In the genomic region with DNA sequence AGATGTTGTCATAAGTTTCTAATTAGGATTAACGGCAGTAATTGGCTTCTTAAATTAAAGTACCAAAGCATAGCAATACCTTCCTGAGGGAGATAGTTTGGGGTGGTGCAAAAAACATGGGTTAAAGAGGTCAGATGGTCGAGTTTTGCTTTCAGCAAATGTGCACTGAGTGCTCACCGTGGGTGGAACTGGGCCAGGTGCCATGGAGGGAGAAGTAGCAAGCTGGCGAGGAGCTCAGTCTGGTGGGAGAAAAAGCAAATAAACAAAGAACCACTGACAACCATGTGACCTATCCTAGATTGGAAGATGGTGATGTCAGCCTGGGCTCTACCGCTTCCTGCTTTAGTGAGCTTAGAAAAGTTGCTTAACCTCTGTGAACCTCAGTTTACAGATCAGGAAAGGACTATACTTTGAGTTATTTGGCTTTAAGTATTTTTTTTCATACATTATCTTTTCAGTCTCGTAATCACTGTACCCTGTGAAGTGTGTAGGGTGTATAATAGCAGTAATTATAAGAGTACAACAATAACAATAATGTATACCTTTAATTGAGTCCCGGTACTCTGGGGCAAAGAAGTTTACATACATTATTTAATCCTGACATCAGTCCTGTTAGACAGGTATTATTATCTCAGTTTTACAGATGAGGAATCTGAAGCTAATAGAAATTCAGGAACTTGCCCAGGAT, we compare ENCODE assay signal across 8 cellular contexts.
A peak's percentile ranks its signal among the peaks of the same experiment; 100 is the strongest.
DNase-seq lines count a peak whose midpoint lies in the region; ATAC-seq lines count a peak whose summit lies in the region.

No MANE protein-coding gene starts in this region.

- H3K4me3 ChIP-seq in SJSA1, result no peak overlapping the region

- H3K27me3 ChIP-seq in SJSA1 (replicated peaks), result no peaks in the 10 kb centered on the region

- DNase-seq in GF-D8 (lab: John Stamatoyannopoulos, UW) (peak; percentile 25), Kasumi-1 (lab: John Stamatoyannopoulos, UW) (peak; percentile 10 to 31), SJSA1 (ENCODE audit: low read depth in 1 of 2, low spot score in 2 of 2) (peak; percentile 81 to 85), cerebellar nuclear complex (lab: John Stamatoyannopoulos, UW) (peak; percentile 13 to 47), left lobe of liver (ENCODE audit: low spot score) (peak; percentile 62), superior temporal gyrus (ENCODE audit: extremely low spot score) (peak; percentile 70), islet precursor cell (no peak)

- H3K4me1 ChIP-seq in SJSA1 (replicated peaks), result peaks cover 17% of the 10 kb centered on the region

- H3K27ac ChIP-seq in SJSA1, result peak overlapping the region; percentile 30

- H3K36me3 ChIP-seq in SJSA1, result peaks cover 77% of the 10 kb centered on the region

- no peaks in the 10 kb centered on the region for H3K9me3 ChIP-seq in SJSA1 (replicated peaks)

- ATAC-seq in GM21619 (IDR thresholded peaks at IDR 0.05; ENCODE audit: unreplicated experiment) (peak; percentile 59), left lobe of liver (peak; percentile 65)
